ENCODE assay signal across 18 cellular contexts in the genomic region with DNA sequence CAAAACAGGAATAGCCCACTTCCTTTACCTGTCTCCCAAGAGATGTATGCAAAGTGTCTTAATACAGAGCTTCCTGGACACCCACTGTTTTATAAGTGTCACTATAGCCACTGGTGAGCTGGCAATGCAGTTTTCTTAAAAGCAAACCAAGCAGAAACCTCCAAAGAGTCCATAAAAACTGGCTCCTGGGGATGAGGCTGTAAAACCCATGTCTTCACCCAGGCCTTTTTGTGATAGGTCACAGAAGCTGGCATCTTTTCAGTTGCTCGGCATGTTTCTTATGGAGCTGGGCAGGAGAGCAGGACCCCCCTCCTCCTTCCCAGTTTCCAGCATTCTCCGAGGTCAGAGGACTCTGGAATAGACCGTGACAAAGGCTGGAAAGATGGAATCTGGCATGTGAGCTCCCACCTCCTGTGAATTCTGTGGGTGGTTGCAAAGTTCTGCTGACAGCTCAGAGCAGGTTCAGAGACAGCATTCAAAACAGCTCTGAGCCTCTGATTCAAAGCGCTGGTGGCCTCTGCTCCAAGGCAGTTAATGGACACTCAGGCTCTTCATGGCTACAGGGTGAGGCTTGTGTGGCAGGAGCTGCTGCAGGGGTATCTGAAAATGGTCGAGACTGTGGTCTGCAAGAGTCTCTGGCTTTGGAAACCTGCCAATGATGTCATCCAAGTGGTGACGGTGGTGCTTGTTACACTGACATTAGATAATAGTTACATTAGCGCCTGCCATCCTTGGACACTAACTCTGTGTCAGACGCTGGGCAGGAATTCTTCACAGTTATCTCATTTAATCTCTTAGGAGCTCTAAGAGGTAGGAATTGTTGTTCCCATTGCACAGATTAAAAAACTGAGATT.
A peak's percentile ranks its signal among the peaks of the same experiment; 100 is the strongest.
DNase-seq lines count a peak whose midpoint lies in the region; ATAC-seq and TF ChIP-seq lines count a peak whose summit lies in the region.
"Had no signal": no experiment of that assay in that cellular context is flagged by ENCODE, and none has a peak within 500 bp of the region (broad histone marks: within the 10 kb centered on the region; RNA-seq: fewer than 3 reads in every experiment).

No MANE protein-coding gene starts in this region.

- no peaks in the 10 kb centered on the region for H3K9me3 Mint-ChIP-seq in nephron
- H3K9me3 Mint-ChIP-seq: activated naive CD4-positive, alpha-beta T cell treated with anti-CD3 and anti-CD28 coated beads for 36 hours; naive thymus-derived CD8-positive, alpha-beta T cell; T-helper 2 cell treated with Interferon-gamma antibody and Interleukin-4, amounts not matched to agents 5 μg/mL and 100 μg/mL, for 36 hours had no signal

- peaks cover 0 to 8% (median 3%) of the 10 kb centered on the region in 4 donors for H3K4me1 ChIP-seq in stomach

- H3K4me3 Mint-ChIP-seq in nephron, result no peak overlapping the region
- H3K4me3 Mint-ChIP-seq: activated naive CD4-positive, alpha-beta T cell treated with anti-CD3 and anti-CD28 coated beads for 36 hours; naive thymus-derived CD8-positive, alpha-beta T cell; T-helper 2 cell treated with Interferon-gamma antibody and Interleukin-4, amounts not matched to agents 5 μg/mL and 100 μg/mL, for 36 hours had no signal

- H3K27ac ChIP-seq in stomach, result no peak overlapping the region
- H3K27ac ChIP-seq: BLaER1, thoracic aorta had no signal

- no peaks in the 10 kb centered on the region for H3K9me3 ChIP-seq in stomach
- H3K9me3 ChIP-seq: BLaER1, thoracic aorta had no signal

- WGBS in stomach, 5 donors, result 57 to 64% (median 60%) methylated on average over 7 to 8 of the region's 8 CpGs

- peak overlapping the region in 2 of 3 experiments; percentile 22 to 74 for H3K27ac Mint-ChIP-seq in nephron
- H3K27ac Mint-ChIP-seq: activated naive CD4-positive, alpha-beta T cell treated with anti-CD3 and anti-CD28 coated beads for 36 hours; T-helper 2 cell treated with Interferon-gamma antibody and Interleukin-4, amounts not matched to agents 5 μg/mL and 100 μg/mL, for 36 hours had no signal

- peaks cover 50% of the 10 kb centered on the region for H3K4me1 Mint-ChIP-seq in nephron
- H3K4me1 Mint-ChIP-seq: naive thymus-derived CD8-positive, alpha-beta T cell had no signal

- intact Hi-C loops in stomach (cut with DNase I; ENCODE audit: low total_unique reads), result no loop called here

- H3K36me3 ChIP-seq in H7 (replicated peaks; ENCODE audit: control insufficient read depth, insufficient read depth, low read length) (no peaks in the 10 kb centered on the region), stomach (no peaks in the 10 kb centered on the region)
- H3K36me3 ChIP-seq: BLaER1, thoracic aorta had no signal

- TF ChIP-seq POLR2A in stomach (IDR thresholded peaks at IDR 0.05), result no peak

- TF ChIP-seq CTCF in nephron (IDR thresholded peaks at IDR 0.05; ENCODE audit: unreplicated experiment in 3 of 3) (no peak), stomach (IDR thresholded peaks at IDR 0.05) (no peak)

- peaks cover 14% of the 10 kb centered on the region for H3K27me3 Mint-ChIP-seq in nephron (ENCODE audit: low read depth)

- DNase-seq in Daoy (ENCODE audit: low read depth) (peak; percentile 65), H7 (peak; percentile 17), astrocyte of the hippocampus (ENCODE audit: low read depth, low spot score) (peak; percentile 69), NCI-H1436 treated with DMSO at 0.1 percent for 48 hours (lab: John Stamatoyannopoulos, UW) (no peak), DMS153 (lab: John Stamatoyannopoulos, UW) (no peak), stomach (no peak)
- DNase-seq: activated CD8-positive, alpha-beta memory T cell treated with anti-CD3 and anti-CD28 coated beads, Interleukin-2, amount 50 U/mL, for 4 hours; activated naive CD4-positive, alpha-beta T cell treated with anti-CD3 and anti-CD28 coated beads for 36 hours; Kasumi-1; left ventricle myocardium superior; naive thymus-derived CD8-positive, alpha-beta T cell; NCI-H2081 treated with DMSO at 0.1 percent for 48 hours; Right ventricle myocardium superior had no signal

- no peaks in the 10 kb centered on the region for H3K36me3 Mint-ChIP-seq in nephron (ENCODE audit: low read depth)
- H3K36me3 Mint-ChIP-seq: naive thymus-derived CD8-positive, alpha-beta T cell had no signal

- no peaks in the 10 kb centered on the region for H3K27me3 ChIP-seq in H7 (ENCODE audit: control insufficient read depth, insufficient read depth, low read length)
- H3K27me3 ChIP-seq in stomach, result no peaks in the 10 kb centered on the region
- H3K27me3 ChIP-seq: BLaER1 had no signal

- no peak overlapping the region for H3K4me3 ChIP-seq in H7 (ENCODE audit: insufficient read depth, low read depth, low read length)
- no peak overlapping the region for H3K4me3 ChIP-seq in stomach
- H3K4me3 ChIP-seq: BLaER1, thoracic aorta had no signal

- no peak for TF ChIP-seq EP300 in stomach (IDR thresholded peaks at IDR 0.05)

- ATAC-seq in HG03039 (IDR thresholded peaks at IDR 0.05; ENCODE audit: unreplicated experiment), result no peak
- ATAC-seq: left ventricle myocardium superior; naive thymus-derived CD8-positive, alpha-beta T cell had no signal

Comparison
In these comparisons a context has a peak if more than half of its experiments do, and no peak if none do; other contexts are left out.
1. DNase-seq: peak in Daoy (single experiment), H7 (single experiment) and astrocyte of the hippocampus (single experiment); none in NCI-H1436 treated with DMSO at 0.1 percent for 48 hours (single experiment), DMS153 (single experiment) and stomach (single experiment).